12 cellular contexts compared by ENCODE assay signal in the genomic region with DNA sequence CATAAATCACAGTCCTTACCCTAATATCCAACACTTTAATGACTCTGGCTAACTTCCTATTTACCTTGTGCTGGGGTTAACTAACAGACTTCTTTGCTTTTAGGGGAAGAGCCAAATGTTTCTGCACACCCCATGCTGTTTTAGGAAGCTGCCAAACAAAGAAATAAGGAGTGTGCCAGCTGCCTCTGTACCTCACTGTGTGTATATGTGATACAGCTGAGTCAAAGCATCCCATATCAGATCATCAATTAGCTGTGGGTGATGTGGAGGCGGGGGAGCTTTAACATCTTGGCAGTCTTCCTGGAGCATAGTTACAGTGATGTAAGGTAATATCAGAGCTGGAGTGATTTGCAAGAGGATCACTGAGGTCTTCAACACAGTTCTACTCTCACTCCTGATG.
DNase-seq lines count a peak whose midpoint lies in the region.
"Had no signal": no experiment of that assay in that cellular context is flagged by ENCODE, and none has a peak within 500 bp of the region (broad histone marks: within the 10 kb centered on the region; RNA-seq: fewer than 3 reads in every experiment).

No MANE protein-coding gene starts in this region.

- POLR2A ChIA-PET in CD8-positive, alpha-beta memory T cell (lab: Charles Lee) = no interaction called here

- no peaks in the 10 kb centered on the region for H3K27me3 ChIP-seq in CD8-positive, alpha-beta memory T cell (ENCODE audit: insufficient read depth, low read length, poor library complexity, severe bottlenecking)

- H3K36me3 ChIP-seq in CD8-positive, alpha-beta memory T cell (ENCODE audit: insufficient read depth, low read length) = no peaks in the 10 kb centered on the region
- H3K36me3 ChIP-seq: WERI-Rb-1 had no signal

- no peaks in the 10 kb centered on the region for H3K36me3 Mint-ChIP-seq in activated T-cell treated with anti-CD3 and anti-CD28 coated beads, Interleukin-2, amount 50 U/mL, for 24 hours (ENCODE audit: low read depth)
- no peaks in the 10 kb centered on the region for H3K36me3 Mint-ChIP-seq in CD8-positive, alpha-beta memory T cell
- no peaks in the 10 kb centered on the region for H3K36me3 Mint-ChIP-seq in activated naive CD4-positive, alpha-beta T cell treated with anti-CD3 and anti-CD28 coated beads for 36 hours (ENCODE audit: low read depth)
- H3K36me3 Mint-ChIP-seq: CD8-positive, alpha-beta T cell had no signal

- peak; percentile 75 for DNase-seq in DMS 273 (lab: John Stamatoyannopoulos, UW; ENCODE audit: unreplicated experiment)
- peak; percentile 10 for DNase-seq in M059J (ENCODE audit: low read depth)
- peak; percentile 90 for DNase-seq in amniotic epithelial cell (ENCODE audit: low read depth)
- peak; percentile 84 for DNase-seq in iris pigment epithelial cell (ENCODE audit: low read depth)
- no peak for DNase-seq in activated T-cell treated with anti-CD3 and anti-CD28 coated beads, Interleukin-2, amount 50 U/mL, for 24 hours
- no peak for DNase-seq in CD8-positive, alpha-beta memory T cell
- no peak for DNase-seq in activated naive CD4-positive, alpha-beta T cell treated with anti-CD3 and anti-CD28 coated beads for 36 hours
- DNase-seq in LoVo (ENCODE audit: low spot score) = no peak
- DNase-seq: CD8-positive, alpha-beta T cell; Kasumi-1; WERI-Rb-1 had no signal

- H3K27ac Mint-ChIP-seq in activated T-cell treated with anti-CD3 and anti-CD28 coated beads, Interleukin-2, amount 50 U/mL, for 24 hours = no peak overlapping the region
- H3K27ac Mint-ChIP-seq in CD8-positive, alpha-beta memory T cell = no peak overlapping the region
- H3K27ac Mint-ChIP-seq in activated naive CD4-positive, alpha-beta T cell treated with anti-CD3 and anti-CD28 coated beads for 36 hours = no peak overlapping the region
- H3K27ac Mint-ChIP-seq: CD8-positive, alpha-beta T cell had no signal

- H3K4me1 Mint-ChIP-seq in activated T-cell treated with anti-CD3 and anti-CD28 coated beads, Interleukin-2, amount 50 U/mL, for 24 hours (ENCODE audit: low read depth) = no peaks in the 10 kb centered on the region
- H3K4me1 Mint-ChIP-seq in CD8-positive, alpha-beta memory T cell = no peaks in the 10 kb centered on the region
- no peaks in the 10 kb centered on the region for H3K4me1 Mint-ChIP-seq in activated naive CD4-positive, alpha-beta T cell treated with anti-CD3 and anti-CD28 coated beads for 36 hours (ENCODE audit: low read depth)

- no peaks in the 10 kb centered on the region for H3K9me3 Mint-ChIP-seq in activated T-cell treated with anti-CD3 and anti-CD28 coated beads, Interleukin-2, amount 50 U/mL, for 24 hours
- H3K9me3 Mint-ChIP-seq in CD8-positive, alpha-beta memory T cell = no peaks in the 10 kb centered on the region
- H3K9me3 Mint-ChIP-seq in activated naive CD4-positive, alpha-beta T cell treated with anti-CD3 and anti-CD28 coated beads for 36 hours = no peaks in the 10 kb centered on the region
- H3K9me3 Mint-ChIP-seq: CD8-positive, alpha-beta T cell had no signal

- CTCF ChIA-PET in CD8-positive, alpha-beta memory T cell (lab: Charles Lee) = no interaction called here
- CTCF ChIA-PET in activated naive CD4-positive, alpha-beta T cell treated with anti-CD3 and anti-CD28 coated beads for 36 hours (lab: Charles Lee) = no interaction called here

- intact Hi-C loops in activated naive CD4-positive, alpha-beta T cell treated with anti-CD3 and anti-CD28 coated beads for 36 hours (cut with micrococcal nuclease) = no loop called here

- H3K4me3 ChIP-seq in CD8-positive, alpha-beta memory T cell (ENCODE audit: low read length) = no peak overlapping the region
- H3K4me3 ChIP-seq: smooth muscle cell had no signal

- no peaks in the 10 kb centered on the region for H3K4me1 ChIP-seq in CD8-positive, alpha-beta memory T cell (ENCODE audit: insufficient read depth, low read length)

- no peak overlapping the region for H3K4me3 Mint-ChIP-seq in activated T-cell treated with anti-CD3 and anti-CD28 coated beads, Interleukin-2, amount 50 U/mL, for 24 hours
- H3K4me3 Mint-ChIP-seq in CD8-positive, alpha-beta memory T cell = no peak overlapping the region
- H3K4me3 Mint-ChIP-seq in activated naive CD4-positive, alpha-beta T cell treated with anti-CD3 and anti-CD28 coated beads for 36 hours = no peak overlapping the region
- H3K4me3 Mint-ChIP-seq: CD8-positive, alpha-beta T cell had no signal

- no peak overlapping the region for H3K27ac ChIP-seq in CD8-positive, alpha-beta memory T cell (ENCODE audit: low read depth, low read length)
- H3K27ac ChIP-seq: WERI-Rb-1 had no signal

- no peaks in the 10 kb centered on the region for H3K9me3 ChIP-seq in CD8-positive, alpha-beta memory T cell (ENCODE audit: low read length)

- peaks cover 10% of the 10 kb centered on the region for H3K27me3 Mint-ChIP-seq in activated T-cell treated with anti-CD3 and anti-CD28 coated beads, Interleukin-2, amount 50 U/mL, for 24 hours
- H3K27me3 Mint-ChIP-seq in CD8-positive, alpha-beta memory T cell = peaks cover 2 to 6% of the 10 kb centered on the region in 2 donors
- peaks cover 2% of the 10 kb centered on the region for H3K27me3 Mint-ChIP-seq in activated naive CD4-positive, alpha-beta T cell treated with anti-CD3 and anti-CD28 coated beads for 36 hours (ENCODE audit: low read depth)

Comparison
In these comparisons a context has a peak if more than half of its experiments do, and no peak if none do; other contexts are left out.
1. DNase-seq: peak in DMS 273 (single experiment), M059J (single experiment), amniotic epithelial cell (single experiment) and iris pigment epithelial cell (single experiment); none in activated T-cell treated with anti-CD3 and anti-CD28 coated beads, Interleukin-2, amount 50 U/mL, for 24 hours (single experiment), CD8-positive, alpha-beta memory T cell (0 of 5), activated naive CD4-positive, alpha-beta T cell treated with anti-CD3 and anti-CD28 coated beads for 36 hours (single experiment) and LoVo (single experiment).